Comparison of ENCODE assay signal across 13 cellular contexts in the genomic region with DNA sequence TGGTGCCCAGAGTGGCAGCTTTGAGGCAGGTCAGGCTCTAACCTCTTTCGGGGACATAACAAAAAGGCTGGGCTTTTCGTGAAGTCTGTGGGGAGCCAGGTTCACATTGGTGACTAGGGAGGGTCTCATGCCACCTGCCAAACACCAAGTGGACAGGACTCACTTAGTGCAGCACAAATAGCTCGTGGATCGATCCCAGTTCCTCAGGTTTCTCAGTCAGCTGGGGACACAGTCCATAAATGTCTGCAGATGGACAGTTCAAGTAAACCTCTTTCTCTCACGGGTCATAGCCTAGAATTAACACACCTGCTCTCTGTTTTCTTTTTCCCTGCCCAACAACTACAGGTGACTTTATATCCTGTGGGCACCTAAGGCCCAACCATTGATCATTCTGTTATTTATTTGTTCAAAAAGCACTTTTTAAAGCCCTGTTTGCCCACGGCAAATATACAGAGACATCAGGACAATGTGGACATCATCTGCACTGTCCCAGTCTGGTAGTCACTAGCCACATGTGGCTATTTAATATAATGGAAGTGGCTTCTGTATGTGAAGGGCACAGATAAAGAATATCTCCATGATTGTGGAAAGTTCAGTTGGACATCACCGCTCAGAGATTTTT. TPM values are rescaled to one million over a fixed set of nuclear protein-coding genes. Genes with fewer than 3 reads are reported as not detected.
DNase-seq lines count a peak whose midpoint lies in the region; ATAC-seq and TF ChIP-seq lines count a peak whose summit lies in the region.
"Had no signal": no experiment of that assay in that cellular context is flagged by ENCODE, and none has a peak within 500 bp of the region (broad histone marks: within the 10 kb centered on the region; RNA-seq: fewer than 3 reads in every experiment).

No MANE protein-coding gene starts in this region.

- H3K9me2 ChIP-seq in SK-N-SH: no peaks in the 10 kb centered on the region

- ATAC-seq in SK-N-SH treated with all-trans-retinoic acid at 6 μM for 48 hours (peak; percentile 4; the same call in 1 of the 3 replicates), psoas muscle (peak; percentile 11 to 57 (median 30))
- ATAC-seq in CD8-positive, alpha-beta T cell: no peak
- ATAC-seq: activated CD8-positive, alpha-beta T cell treated with anti-CD3 and anti-CD28 coated beads for 36 hours had no signal

- peaks cover 73% of the 10 kb centered on the region for H3K36me3 Mint-ChIP-seq in CD8-positive, alpha-beta T cell

- no peak overlapping the region for H3K4me2 ChIP-seq in SK-N-SH
- H3K4me2 ChIP-seq in osteoblast (ENCODE audit: insufficient read depth, low read length): no peak overlapping the region
- H3K4me2 ChIP-seq: smooth muscle cell had no signal

- H3K4me1 ChIP-seq in SK-N-SH (ENCODE audit: control insufficient read depth in 1 of 2, insufficient read depth in 2 of 2, low read depth in 1 of 2, low read length in 1 of 2): peaks cover 3 to 4% of the 10 kb centered on the region in 2 experiments; a peak in 3 of 4 replicates
- H3K4me1 ChIP-seq in psoas muscle: no peaks in the 10 kb centered on the region
- peaks cover 5% of the 10 kb centered on the region for H3K4me1 ChIP-seq in osteoblast (ENCODE audit: insufficient read depth, low read length)
- H3K4me1 ChIP-seq in CD8-positive, alpha-beta T cell (ENCODE audit: insufficient read depth, low read length): no peaks in the 10 kb centered on the region

- H3K27ac ChIP-seq in SK-N-SH (ENCODE audit: low read depth in 2 of 2, low read length in 1 of 2): no peak overlapping the region
- peak overlapping the region; percentile 98 for H3K27ac ChIP-seq in cingulate gyrus (ENCODE audit: low read depth, low read length)
- H3K27ac ChIP-seq in psoas muscle: no peak overlapping the region
- no peak overlapping the region for H3K27ac ChIP-seq in osteoblast (ENCODE audit: low read depth, low read length)
- no peak overlapping the region for H3K27ac ChIP-seq in CD8-positive, alpha-beta T cell (ENCODE audit: low read depth, low read length)
- H3K27ac ChIP-seq: tibial artery had no signal

- H3K4me3 Mint-ChIP-seq in CD8-positive, alpha-beta T cell: no peak overlapping the region
- H3K4me3 Mint-ChIP-seq: activated CD8-positive, alpha-beta T cell treated with anti-CD3 and anti-CD28 coated beads for 36 hours had no signal

- no peak overlapping the region for H3K27ac Mint-ChIP-seq in CD8-positive, alpha-beta T cell
- H3K27ac Mint-ChIP-seq: activated CD8-positive, alpha-beta T cell treated with anti-CD3 and anti-CD28 coated beads for 36 hours had no signal

- no peaks in the 10 kb centered on the region for H3K4me1 Mint-ChIP-seq in CD8-positive, alpha-beta T cell (ENCODE audit: low read depth)

- no peak overlapping the region for H3K9ac ChIP-seq in SK-N-SH

- no peak for DNase-seq in SK-N-SH
- DNase-seq in NCI-H146 (lab: John Stamatoyannopoulos, UW): peak; percentile 98
- no peak for DNase-seq in psoas muscle
- no peak for DNase-seq in osteoblast (ENCODE audit: insufficient read length, low spot score, missing footprints)
- DNase-seq in CD8-positive, alpha-beta T cell: no peak
- no peak for DNase-seq in stimulated activated CD4-positive, alpha-beta T cell treated with anti-CD3 and anti-CD28 coated beads, Interleukin-4, amount 100 ng/mL, for 4 hours
- DNase-seq: activated CD8-positive, alpha-beta T cell treated with anti-CD3 and anti-CD28 coated beads for 36 hours; NCI-H524; T1000 had no signal

- H4K20me1 ChIP-seq in SK-N-SH (ENCODE audit: insufficient read depth) (no peaks in the 10 kb centered on the region), osteoblast (ENCODE audit: insufficient read depth, low read length) (no peaks in the 10 kb centered on the region)

- H3K27me3 ChIP-seq in SK-N-SH (ENCODE audit: insufficient read depth) (no peaks in the 10 kb centered on the region), psoas muscle (ENCODE audit: insufficient read depth in 3 of 3, low read length in 2 of 3) (no peaks in the 10 kb centered on the region), osteoblast (ENCODE audit: insufficient read depth, low read length) (no peaks in the 10 kb centered on the region)
- H3K27me3 ChIP-seq in CD8-positive, alpha-beta T cell (ENCODE audit: insufficient read depth, low read length): no peaks in the 10 kb centered on the region
- H3K27me3 ChIP-seq: tibial artery had no signal

- H3K9me3 Mint-ChIP-seq in CD8-positive, alpha-beta T cell: no peaks in the 10 kb centered on the region
- H3K9me3 Mint-ChIP-seq: activated CD8-positive, alpha-beta T cell treated with anti-CD3 and anti-CD28 coated beads for 36 hours had no signal

- WGBS in SK-N-SH (ENCODE audit: low lambda C conversion rate): 79% methylated on average over 6 of the region's 7 CpGs
- WGBS in psoas muscle, 3 donors: 36 to 52% (median 38%) methylated on average over 7 of the region's 7 CpGs

- TF ChIP-seq EP300 in SK-N-SH (IDR thresholded peaks at IDR 0.05; ENCODE audit: borderline replicate concordance in 1 of 2, low read depth in 1 of 2, low read length in 1 of 2): no peak

- POLR2A ChIA-PET in SK-N-SH (lab: Yijun Ruan, JAX): no interaction called here
- POLR2A ChIA-PET in CD8-positive, alpha-beta T cell (lab: Charles Lee): interaction anchor here (0.6 kb wide), 1 partner anchor 21 kb away, joined by 4 read pairs; no protein-coding TSS in a partner anchor

- no peak for TF ChIP-seq CTCF in SK-N-SH (IDR thresholded peaks at IDR 0.05)
- TF ChIP-seq CTCF in psoas muscle (IDR thresholded peaks at IDR 0.05): no peak
- no peak for TF ChIP-seq CTCF in osteoblast (IDR thresholded peaks at IDR 0.05; ENCODE audit: extremely low read depth, low read depth, low read length)
- TF ChIP-seq CTCF in CD8-positive, alpha-beta T cell (IDR thresholded peaks at IDR 0.05): no peak

- H3K9me3 ChIP-seq in SK-N-SH: no peaks in the 10 kb centered on the region
- H3K9me3 ChIP-seq in psoas muscle: no peaks in the 10 kb centered on the region
- no peaks in the 10 kb centered on the region for H3K9me3 ChIP-seq in osteoblast (ENCODE audit: low read depth, low read length)
- no peaks in the 10 kb centered on the region for H3K9me3 ChIP-seq in CD8-positive, alpha-beta T cell (ENCODE audit: low read length)
- H3K9me3 ChIP-seq: tibial artery had no signal

- H2AFZ ChIP-seq in SK-N-SH (ENCODE audit: low read depth): no peak overlapping the region
- no peak overlapping the region for H2AFZ ChIP-seq in osteoblast (ENCODE audit: low read length)

- H3K36me3 ChIP-seq in SK-N-SH (replicated peaks in 1 of 2; ENCODE audit: control insufficient read depth in 1 of 2, insufficient read depth in 2 of 2, low read length in 1 of 2) (peaks cover 56 to 73% of the 10 kb centered on the region in 2 experiments), psoas muscle (ENCODE audit: insufficient read depth in 1 of 2, low read depth in 1 of 2) (peaks cover 28 to 80% of the 10 kb centered on the region in 2 donors), osteoblast (ENCODE audit: insufficient read depth, low read length) (peaks cover 74% of the 10 kb centered on the region)
- peaks cover 40% of the 10 kb centered on the region for H3K36me3 ChIP-seq in CD8-positive, alpha-beta T cell (ENCODE audit: insufficient read depth, low read length)

- CTCF ChIA-PET in SK-N-SH (lab: Yijun Ruan, JAX): interaction anchor here (6.8 kb wide), 1 partner anchor 17 kb away, joined by 46 read pairs; no protein-coding TSS in a partner anchor
- CTCF ChIA-PET in CD8-positive, alpha-beta T cell (lab: Charles Lee): interaction anchor here (1.1 to 3.7 kb wide), 3 partner anchors 9 to 67 kb away, joined by 3 to 15 read pairs (median 4); no protein-coding TSS in a partner anchor

- no peaks in the 10 kb centered on the region for H3K27me3 Mint-ChIP-seq in CD8-positive, alpha-beta T cell (ENCODE audit: low read depth)
- H3K27me3 Mint-ChIP-seq: activated CD8-positive, alpha-beta T cell treated with anti-CD3 and anti-CD28 coated beads for 36 hours had no signal

- no peak for TF ChIP-seq RAD21 in SK-N-SH (IDR thresholded peaks at IDR 0.05; ENCODE audit: low read length)

- H3K4me3 ChIP-seq in SK-N-SH (ENCODE audit: low read depth in 2 of 2, low read length in 1 of 2) (no peak overlapping the region), psoas muscle (no peak overlapping the region), osteoblast (ENCODE audit: insufficient read depth, low read length) (no peak overlapping the region)
- no peak overlapping the region for H3K4me3 ChIP-seq in CD8-positive, alpha-beta T cell (ENCODE audit: low read depth, low read length)
- H3K4me3 ChIP-seq: smooth muscle cell, tibial artery had no signal

- intact Hi-C loops in psoas muscle (cut with DNase I): no loop called here
- intact Hi-C loops in CD8-positive, alpha-beta T cell (cut with DNase I, micrococcal nuclease): no loop called here

- H3K79me2 ChIP-seq in SK-N-SH (ENCODE audit: insufficient read depth) (peaks cover 4% of the 10 kb centered on the region; the same call in 1 of the 2 replicates), osteoblast (ENCODE audit: insufficient read depth, low read length) (peaks cover 14% of the 10 kb centered on the region)

- H3F3A ChIP-seq in SK-N-SH (replicated peaks; ENCODE audit: insufficient read depth): peaks cover 34% of the 10 kb centered on the region

TF ChIP-seq in SK-N-SH treated with all-trans-retinoic acid at 6 μM for 48 hours, 23 proteins besides CTCF, POLR2A, EP300 and RAD21 (continues in another document):
- TF ChIP-seq ARNTL (CRISPR knock-in tag; IDR thresholded peaks at IDR 0.05; ENCODE audit: borderline replicate concordance, low read depth) (no peak), ZC3H10 (CRISPR knock-in tag; IDR thresholded peaks at IDR 0.05) (no peak), RARB (CRISPR knock-in tag; IDR thresholded peaks at IDR 0.05) (no peak)

TF ChIP-seq in SK-N-SH, 30 proteins besides CTCF, POLR2A, EP300 and RAD21 (continues in another document):
- TF ChIP-seq RFX5 (IDR thresholded peaks at IDR 0.05; ENCODE audit: low read length) (no peak), TAF1 (IDR thresholded peaks at IDR 0.05; ENCODE audit: borderline replicate concordance, low read depth, low read length) (no peak), MXI1 (IDR thresholded peaks at IDR 0.05; ENCODE audit: low read depth, low read length) (no peak)
- TF ChIP-seq, protein P1, sequence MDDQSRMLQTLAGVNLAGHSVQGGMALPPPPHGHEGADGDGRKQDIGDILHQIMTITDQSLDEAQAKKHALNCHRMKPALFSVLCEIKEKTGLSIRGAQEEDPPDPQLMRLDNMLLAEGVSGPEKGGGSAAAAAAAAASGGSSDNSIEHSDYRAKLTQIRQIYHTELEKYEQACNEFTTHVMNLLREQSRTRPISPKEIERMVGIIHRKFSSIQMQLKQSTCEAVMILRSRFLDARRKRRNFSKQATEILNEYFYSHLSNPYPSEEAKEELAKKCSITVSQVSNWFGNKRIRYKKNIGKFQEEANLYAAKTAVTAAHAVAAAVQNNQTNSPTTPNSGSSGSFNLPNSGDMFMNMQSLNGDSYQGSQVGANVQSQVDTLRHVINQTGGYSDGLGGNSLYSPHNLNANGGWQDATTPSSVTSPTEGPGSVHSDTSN (IDR thresholded peaks at IDR 0.05): no peak

RNA-seq across cellular contexts. Expression of a gene that starts 53.5 kb away (rescaled TPM):
- polyA plus RNA-seq in SK-N-SH (2012; rRNA removed) (208 and 209 TPM in 2 replicates), psoas muscle (100 to 1,000 TPM in 1 of 3 donors, 10 to 100 TPM in 2; 47.6 to 157 (median 73.2) TPM)
- 177 and 181 TPM in 2 replicates for polyA plus RNA-seq in SK-N-SH (2012; cell fraction: cytosol; rRNA removed)
- polyA plus RNA-seq in SK-N-SH (2012; cell fraction: nucleus; rRNA removed): 432 and 454 TPM in 2 replicates
- total RNA-seq in psoas muscle (100 to 1,000 TPM in 3 of 4 donors, 10 to 100 TPM in 1; 77.1 to 151 (median 105) TPM), osteoblast (340 and 341 TPM in 2 replicates)
- 10 to 100 TPM; 83.0 to 84.7 TPM for total RNA-seq in CD8-positive, alpha-beta T cell
